In genomic region chr19:10198889-10199644, GRCh38 we compare ENCODE assay signal across 7 cellular contexts. TPM values are rescaled to one million over a fixed set of nuclear protein-coding genes. Genes with fewer than 3 reads are reported as not detected.
DNase-seq lines count a peak whose midpoint lies in the region; ATAC-seq and TF ChIP-seq lines count a peak whose summit lies in the region.
"Not testable (repeated sequence)": the region's sequence is repeated elsewhere in the genome, so short reads cannot be mapped to it uniquely, and the experiment has no call there.

No MANE protein-coding gene starts in this region.

- H3K36me3 ChIP-seq in CD8-positive, alpha-beta T cell (ENCODE audit: insufficient read depth, low read length); Karpas-422 (ENCODE audit: insufficient read depth, low read length); OCI-LY7 (ENCODE audit: insufficient read depth, low read length); osteoblast (ENCODE audit: insufficient read depth, low read length): not testable (repeated sequence)

- H3K27me3 ChIP-seq in CD8-positive, alpha-beta T cell (ENCODE audit: insufficient read depth, low read length); Karpas-422 (ENCODE audit: low read length); osteoblast (ENCODE audit: insufficient read depth, low read length): not testable (repeated sequence)

- H3K36me3 Mint-ChIP-seq in CD8-positive, alpha-beta T cell; activated CD4-positive, alpha-beta memory T cell treated with anti-CD3 and anti-CD28 coated beads, Interleukin-2, amount 10 ng/mL, durations not matched to agents 7 days and 5 days (ENCODE audit: low read depth); activated naive CD8-positive, alpha-beta T cell treated with anti-CD3 and anti-CD28 coated beads, Interleukin-2, amount 10 ng/mL, durations not matched to agents 7 days and 5 days: not testable (repeated sequence)

- H3K27ac ChIP-seq in CD8-positive, alpha-beta T cell (ENCODE audit: low read depth, low read length); osteoblast (ENCODE audit: low read depth, low read length): not testable (repeated sequence)
- H3K27ac ChIP-seq in Karpas-422 (ENCODE audit: low read length) (peak overlapping the region; percentile 31), OCI-LY7 (ENCODE audit: low read depth, low read length, poor library complexity, severe bottlenecking) (peak overlapping the region; percentile 56)

- not testable (repeated sequence) for ATAC-seq in CD8-positive, alpha-beta T cell; activated naive CD8-positive, alpha-beta T cell treated with anti-CD3 and anti-CD28 coated beads, Interleukin-2, amount 10 ng/mL, durations not matched to agents 7 days and 5 days (ENCODE audit: low read depth)

- peak overlapping the region; percentile 44 for H3K4me2 ChIP-seq in Karpas-422 (ENCODE audit: low read depth, low read length, poor library complexity, severe bottlenecking)
- H3K4me2 ChIP-seq in OCI-LY7 (ENCODE audit: low read length), result peak overlapping the region; percentile 65
- H3K4me2 ChIP-seq in osteoblast (ENCODE audit: insufficient read depth, low read length), result peak overlapping the region; percentile 29

- not testable (repeated sequence) for H3K9me3 ChIP-seq in CD8-positive, alpha-beta T cell (ENCODE audit: low read length); Karpas-422 (ENCODE audit: low read length); OCI-LY7 (ENCODE audit: low read length); osteoblast (ENCODE audit: low read depth, low read length)

- not testable (repeated sequence) for H3K4me1 Mint-ChIP-seq in CD8-positive, alpha-beta T cell (ENCODE audit: low read depth)
- H3K4me1 Mint-ChIP-seq in activated CD4-positive, alpha-beta memory T cell treated with anti-CD3 and anti-CD28 coated beads, Interleukin-2, amount 10 ng/mL, durations not matched to agents 7 days and 5 days, result peaks cover 26% of the 10 kb centered on the region
- peaks cover 15% of the 10 kb centered on the region for H3K4me1 Mint-ChIP-seq in activated naive CD8-positive, alpha-beta T cell treated with anti-CD3 and anti-CD28 coated beads, Interleukin-2, amount 10 ng/mL, durations not matched to agents 7 days and 5 days

- H3K4me3 Mint-ChIP-seq in CD8-positive, alpha-beta T cell, result peak overlapping the region; percentile 11
- peak overlapping the region; percentile 52 for H3K4me3 Mint-ChIP-seq in activated CD4-positive, alpha-beta memory T cell treated with anti-CD3 and anti-CD28 coated beads, Interleukin-2, amount 10 ng/mL, durations not matched to agents 7 days and 5 days
- peak overlapping the region; percentile 74 for H3K4me3 Mint-ChIP-seq in activated naive CD8-positive, alpha-beta T cell treated with anti-CD3 and anti-CD28 coated beads, Interleukin-2, amount 10 ng/mL, durations not matched to agents 7 days and 5 days

- H3K27ac Mint-ChIP-seq in CD8-positive, alpha-beta T cell, result not testable (repeated sequence)
- H3K27ac Mint-ChIP-seq in activated CD4-positive, alpha-beta memory T cell treated with anti-CD3 and anti-CD28 coated beads, Interleukin-2, amount 10 ng/mL, durations not matched to agents 7 days and 5 days, result peak overlapping the region; percentile 72
- peak overlapping the region; percentile 76 for H3K27ac Mint-ChIP-seq in activated naive CD8-positive, alpha-beta T cell treated with anti-CD3 and anti-CD28 coated beads, Interleukin-2, amount 10 ng/mL, durations not matched to agents 7 days and 5 days

- not testable (repeated sequence) for H3K9me2 ChIP-seq in Karpas-422 (replicated peaks; ENCODE audit: insufficient read depth, low read length); OCI-LY7 (ENCODE audit: insufficient read depth, low read length)

- H3K4me3 ChIP-seq in CD8-positive, alpha-beta T cell (ENCODE audit: low read depth, low read length); Karpas-422 (ENCODE audit: low read length); fibroblast of the aortic adventitia (ENCODE audit: low read depth, low read length); osteoblast (ENCODE audit: insufficient read depth, low read length): not testable (repeated sequence)
- peak overlapping the region; percentile 11 for H3K4me3 ChIP-seq in OCI-LY7 (ENCODE audit: low read depth, low read length, poor library complexity, severe bottlenecking)

- not testable (repeated sequence) for H3K9me3 Mint-ChIP-seq in CD8-positive, alpha-beta T cell; activated CD4-positive, alpha-beta memory T cell treated with anti-CD3 and anti-CD28 coated beads, Interleukin-2, amount 10 ng/mL, durations not matched to agents 7 days and 5 days; activated naive CD8-positive, alpha-beta T cell treated with anti-CD3 and anti-CD28 coated beads, Interleukin-2, amount 10 ng/mL, durations not matched to agents 7 days and 5 days

- CTCF ChIA-PET in CD8-positive, alpha-beta T cell (lab: Charles Lee), result interaction anchor here (0.6 to 0.7 kb wide), 2 partner anchors 167 to 367 kb away, joined by 3 read pairs; partner anchors contain the start of gene KRI1
- CTCF ChIA-PET in OCI-LY7 (lab: Charles Lee; ENCODE audit: unreplicated experiment), result not testable (repeated sequence)
- CTCF ChIA-PET in activated CD4-positive, alpha-beta memory T cell treated with anti-CD3 and anti-CD28 coated beads, Interleukin-2, amount 10 ng/mL, durations not matched to agents 7 days and 5 days (lab: Charles Lee), result interaction anchor here (0.6 to 5.0 kb wide), 4 partner anchors 11 to 54 kb away, joined by 3 to 24 read pairs (median 6); no protein-coding TSS in a partner anchor

- H3K9ac ChIP-seq in Karpas-422 (ENCODE audit: low read length), result peak overlapping the region; percentile 17; the same call in 1 of the 2 replicates

- BruUV-seq in OCI-LY7 (replicated peaks; lab: Mats Ljungman, UMichigan), result not testable (repeated sequence)

- not testable (repeated sequence) for H3K79me2 ChIP-seq in Karpas-422 (ENCODE audit: low read length); osteoblast (ENCODE audit: insufficient read depth, low read length)
- H3K79me2 ChIP-seq in OCI-LY7 (ENCODE audit: insufficient read depth, low read depth, low read length), result peaks cover 28% of the 10 kb centered on the region

- TF ChIP-seq CTCF in CD8-positive, alpha-beta T cell (IDR thresholded peaks at IDR 0.05); OCI-LY7 (conservative IDR thresholded peaks at IDR 0.05; ENCODE audit: low read length); fibroblast of the aortic adventitia (IDR thresholded peaks at IDR 0.05; ENCODE audit: insufficient read depth, low read length); osteoblast (IDR thresholded peaks at IDR 0.05; ENCODE audit: extremely low read depth, low read depth, low read length): not testable (repeated sequence)

- POLR2A ChIA-PET in CD8-positive, alpha-beta T cell (lab: Charles Lee), result not testable (repeated sequence)
- POLR2A ChIA-PET in OCI-LY7 (lab: Charles Lee), result interaction anchor here (0.7 to 1.2 kb wide), 2 partner anchors 48 to 102 kb away, joined by 3 to 4 read pairs; no protein-coding TSS in a partner anchor
- POLR2A ChIA-PET in activated CD4-positive, alpha-beta memory T cell treated with anti-CD3 and anti-CD28 coated beads, Interleukin-2, amount 10 ng/mL, durations not matched to agents 7 days and 5 days (lab: Charles Lee), result interaction anchor here (1.1 to 2.3 kb wide), 3 partner anchors 37 to 57 kb away, joined by 4 to 8 read pairs (median 4); no protein-coding TSS in a partner anchor
- POLR2A ChIA-PET in activated naive CD8-positive, alpha-beta T cell treated with anti-CD3 and anti-CD28 coated beads, Interleukin-2, amount 10 ng/mL, durations not matched to agents 7 days and 5 days (lab: Charles Lee), result interaction anchor here (0.6 to 1.0 kb wide), 4 partner anchors 15 to 134 kb away, joined by 3 to 6 read pairs (median 3); partner anchors contain the start of genes PPAN and RAVER1

- DNase-seq in CD8-positive, alpha-beta T cell; Karpas-422; OCI-LY7 (ENCODE audit: low spot score); activated CD4-positive, alpha-beta memory T cell treated with anti-CD3 and anti-CD28 coated beads, Interleukin-2, amount 10 ng/mL, durations not matched to agents 7 days and 5 days; activated naive CD8-positive, alpha-beta T cell treated with anti-CD3 and anti-CD28 coated beads, Interleukin-2, amount 10 ng/mL, durations not matched to agents 7 days and 5 days; osteoblast (ENCODE audit: insufficient read length, low spot score, missing footprints): not testable (repeated sequence)
- DNase-seq in fibroblast of the aortic adventitia (ENCODE audit: low read depth), result peak; percentile 28

- H2AFZ ChIP-seq in Karpas-422 (ENCODE audit: low read length) (peak overlapping the region; percentile 43; the same call in 1 of the 2 replicates), OCI-LY7 (ENCODE audit: low read length) (peak overlapping the region; percentile 36; the same call in 1 of the 2 replicates)
- H2AFZ ChIP-seq in osteoblast (ENCODE audit: low read length), result not testable (repeated sequence)

- not testable (repeated sequence) for H4K20me1 ChIP-seq in Karpas-422 (ENCODE audit: insufficient read depth, low read depth, low read length); OCI-LY7 (ENCODE audit: insufficient read depth, low read length); osteoblast (ENCODE audit: insufficient read depth, low read length)

- intact Hi-C loops in CD8-positive, alpha-beta T cell (cut with DNase I, micrococcal nuclease), result loop anchor here in 1 of 2 experiments (5.0 to 10.0 kb wide), 2 partner anchors 33 to 54 kb away; partner anchors contain the start of gene S1PR2
- intact Hi-C loops in OCI-LY7 (cut with micrococcal nuclease; ENCODE audit: unreplicated experiment), result not testable (repeated sequence)

- H3K27me3 Mint-ChIP-seq in CD8-positive, alpha-beta T cell (ENCODE audit: low read depth); activated CD4-positive, alpha-beta memory T cell treated with anti-CD3 and anti-CD28 coated beads, Interleukin-2, amount 10 ng/mL, durations not matched to agents 7 days and 5 days; activated naive CD8-positive, alpha-beta T cell treated with anti-CD3 and anti-CD28 coated beads, Interleukin-2, amount 10 ng/mL, durations not matched to agents 7 days and 5 days: not testable (repeated sequence)

- H3K4me1 ChIP-seq in CD8-positive, alpha-beta T cell (ENCODE audit: insufficient read depth, low read length); osteoblast (ENCODE audit: insufficient read depth, low read length): not testable (repeated sequence)
- peaks cover 50% of the 10 kb centered on the region for H3K4me1 ChIP-seq in Karpas-422 (ENCODE audit: low read length)
- H3K4me1 ChIP-seq in OCI-LY7 (ENCODE audit: insufficient read depth, low read length, poor library complexity, severe bottlenecking), result peaks cover 86% of the 10 kb centered on the region

RNA-seq across cellular contexts. Expression of gene DNMT1, which starts 4.3 kb away (rescaled TPM):
- total RNA-seq in CD8-positive, alpha-beta T cell, result 100 to 1,000 TPM; 135 to 154 TPM
- total RNA-seq in Karpas-422 (2014; rRNA removed; shearing (Covaris generic); ENCODE audit: low replicate concordance), result 94.9 and 145 TPM in 2 replicates
- total RNA-seq in OCI-LY7 (2014; rRNA removed; shearing (Covaris generic)), result 329 and 365 TPM in 2 replicates
- total RNA-seq in OCI-LY7 (2022) (680 and 699 TPM in 2 replicates), fibroblast of the aortic adventitia (ENCODE audit: low replicate concordance) (72.9 and 116 TPM in 2 replicates), osteoblast (24.2 and 33.7 TPM in 2 replicates)
- total RNA-seq in activated CD4-positive, alpha-beta memory T cell treated with anti-CD3 and anti-CD28 coated beads, Interleukin-2, amount 10 ng/mL, durations not matched to agents 7 days and 5 days, result 100 to 1,000 TPM; 314 to 331 TPM
- total RNA-seq in activated naive CD8-positive, alpha-beta T cell treated with anti-CD3 and anti-CD28 coated beads, Interleukin-2, amount 10 ng/mL, durations not matched to agents 7 days and 5 days, result 100 to 1,000 TPM; 347 to 384 TPM

RNA-seq across cellular contexts. Expression of gene S1PR2, which starts 32.1 kb away (rescaled TPM):
- 10 to 100 TPM; 13.3 to 14.8 TPM for total RNA-seq in CD8-positive, alpha-beta T cell
- 65.1 and 67.6 TPM in 2 replicates for total RNA-seq in Karpas-422 (2014; rRNA removed; shearing (Covaris generic); ENCODE audit: low replicate concordance)
- total RNA-seq in OCI-LY7 (2014; rRNA removed; shearing (Covaris generic)), result 27.0 and 27.8 TPM in 2 replicates
- total RNA-seq in OCI-LY7 (2022) (51.6 and 64.5 TPM in 2 replicates), fibroblast of the aortic adventitia (ENCODE audit: low replicate concordance) (9.7 and 44.6 TPM in 2 replicates), osteoblast (9.4 and 14.1 TPM in 2 replicates)
- total RNA-seq in activated CD4-positive, alpha-beta memory T cell treated with anti-CD3 and anti-CD28 coated beads, Interleukin-2, amount 10 ng/mL, durations not matched to agents 7 days and 5 days, result 10 to 100 TPM in 1 of 2 experiments, 1 to 10 TPM in 1; 9.5 to 10.6 TPM
- total RNA-seq in activated naive CD8-positive, alpha-beta T cell treated with anti-CD3 and anti-CD28 coated beads, Interleukin-2, amount 10 ng/mL, durations not matched to agents 7 days and 5 days, result 1 to 10 TPM; 6.4 to 7.1 TPM

RNA-seq across cellular contexts. Expression of gene MRPL4, which starts 52.9 kb away (rescaled TPM):
- total RNA-seq in CD8-positive, alpha-beta T cell, result 10 to 100 TPM; 39.5 to 46.0 TPM
- 78.6 and 136 TPM in 2 replicates for total RNA-seq in Karpas-422 (2014; rRNA removed; shearing (Covaris generic); ENCODE audit: low replicate concordance)
- total RNA-seq in OCI-LY7 (2014; rRNA removed; shearing (Covaris generic)), result 134 and 148 TPM in 2 replicates
- total RNA-seq in OCI-LY7 (2022), result 132 and 155 TPM in 2 replicates
- total RNA-seq in activated CD4-positive, alpha-beta memory T cell treated with anti-CD3 and anti-CD28 coated beads, Interleukin-2, amount 10 ng/mL, durations not matched to agents 7 days and 5 days, result 10 to 100 TPM; 55.4 to 58.6 TPM
- total RNA-seq in activated naive CD8-positive, alpha-beta T cell treated with anti-CD3 and anti-CD28 coated beads, Interleukin-2, amount 10 ng/mL, durations not matched to agents 7 days and 5 days, result 10 to 100 TPM; 55.8 to 59.9 TPM
- 23.1 and 33.9 TPM in 2 replicates for total RNA-seq in fibroblast of the aortic adventitia (ENCODE audit: low replicate concordance)
- 37.1 and 37.3 TPM in 2 replicates for total RNA-seq in osteoblast

Comparison
In these comparisons a context has a peak if more than half of its experiments do, and no peak if none do; other contexts are left out.
1. H3K4me3 Mint-ChIP-seq: peak in every context shown above with its lines; median percentile 74 in activated naive CD8-positive, alpha-beta T cell treated with anti-CD3 and anti-CD28 coated beads, Interleukin-2, amount 10 ng/mL, durations not matched to agents 7 days and 5 days; 52 in activated CD4-positive, alpha-beta memory T cell treated with anti-CD3 and anti-CD28 coated beads, Interleukin-2, amount 10 ng/mL, durations not matched to agents 7 days and 5 days; 11 in CD8-positive, alpha-beta T cell.